ENCODE assay signal across 1 cellular context in the genomic region with DNA sequence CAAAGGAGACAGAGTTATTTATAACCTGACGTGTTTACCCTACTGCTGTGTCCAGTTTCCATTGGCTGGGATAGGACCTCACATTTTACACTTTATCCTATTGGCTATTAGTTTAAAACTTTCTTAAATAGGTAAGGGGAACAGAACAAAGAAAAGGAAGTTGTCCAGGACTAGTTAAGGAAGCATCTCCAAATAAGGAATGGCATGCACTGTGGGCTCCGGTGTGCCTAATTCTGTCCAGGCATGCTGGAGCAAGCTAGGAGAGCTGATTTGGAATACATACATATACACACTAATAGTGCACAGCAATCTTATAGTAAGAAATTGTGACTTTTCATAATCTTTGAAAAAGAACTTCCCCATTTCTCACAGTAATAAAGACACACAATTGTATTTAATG.
TF ChIP-seq lines count a peak whose summit lies in the region.

No MANE protein-coding gene starts in this region.

TF ChIP-seq in SK-N-SH treated with all-trans-retinoic acid at 6 μM for 48 hours, 23 proteins besides CTCF, POLR2A, EP300 and RAD21:
- TF ChIP-seq, protein P1, sequence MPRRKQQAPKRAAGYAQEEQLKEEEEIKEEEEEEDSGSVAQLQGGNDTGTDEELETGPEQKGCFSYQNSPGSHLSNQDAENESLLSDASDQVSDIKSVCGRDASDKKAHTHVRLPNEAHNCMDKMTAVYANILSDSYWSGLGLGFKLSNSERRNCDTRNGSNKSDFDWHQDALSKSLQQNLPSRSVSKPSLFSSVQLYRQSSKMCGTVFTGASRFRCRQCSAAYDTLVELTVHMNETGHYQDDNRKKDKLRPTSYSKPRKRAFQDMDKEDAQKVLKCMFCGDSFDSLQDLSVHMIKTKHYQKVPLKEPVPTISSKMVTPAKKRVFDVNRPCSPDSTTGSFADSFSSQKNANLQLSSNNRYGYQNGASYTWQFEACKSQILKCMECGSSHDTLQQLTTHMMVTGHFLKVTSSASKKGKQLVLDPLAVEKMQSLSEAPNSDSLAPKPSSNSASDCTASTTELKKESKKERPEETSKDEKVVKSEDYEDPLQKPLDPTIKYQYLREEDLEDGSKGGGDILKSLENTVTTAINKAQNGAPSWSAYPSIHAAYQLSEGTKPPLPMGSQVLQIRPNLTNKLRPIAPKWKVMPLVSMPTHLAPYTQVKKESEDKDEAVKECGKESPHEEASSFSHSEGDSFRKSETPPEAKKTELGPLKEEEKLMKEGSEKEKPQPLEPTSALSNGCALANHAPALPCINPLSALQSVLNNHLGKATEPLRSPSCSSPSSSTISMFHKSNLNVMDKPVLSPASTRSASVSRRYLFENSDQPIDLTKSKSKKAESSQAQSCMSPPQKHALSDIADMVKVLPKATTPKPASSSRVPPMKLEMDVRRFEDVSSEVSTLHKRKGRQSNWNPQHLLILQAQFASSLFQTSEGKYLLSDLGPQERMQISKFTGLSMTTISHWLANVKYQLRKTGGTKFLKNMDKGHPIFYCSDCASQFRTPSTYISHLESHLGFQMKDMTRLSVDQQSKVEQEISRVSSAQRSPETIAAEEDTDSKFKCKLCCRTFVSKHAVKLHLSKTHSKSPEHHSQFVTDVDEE (CRISPR knock-in tag; IDR thresholded peaks at IDR 0.05) = no peak
- TF ChIP-seq SNAI2 (CRISPR knock-in tag; IDR thresholded peaks at IDR 0.05) (no peak), ZNF8 (CRISPR knock-in tag; IDR thresholded peaks at IDR 0.05) (no peak), BACH2 (CRISPR knock-in tag; IDR thresholded peaks at IDR 0.05; ENCODE audit: borderline replicate concordance) (no peak), TCF4 (CRISPR knock-in tag; IDR thresholded peaks at IDR 0.05; ENCODE audit: borderline replicate concordance) (no peak), OSR1 (CRISPR knock-in tag; IDR thresholded peaks at IDR 0.05) (no peak), ZC3H10 (CRISPR knock-in tag; IDR thresholded peaks at IDR 0.05) (no peak), ZFP3 (CRISPR knock-in tag; IDR thresholded peaks at IDR 0.05) (no peak), ZNF565 (CRISPR knock-in tag; conservative IDR thresholded peaks at IDR 0.05; ENCODE audit: low read depth) (no peak)
- TF ChIP-seq, protein P2, sequence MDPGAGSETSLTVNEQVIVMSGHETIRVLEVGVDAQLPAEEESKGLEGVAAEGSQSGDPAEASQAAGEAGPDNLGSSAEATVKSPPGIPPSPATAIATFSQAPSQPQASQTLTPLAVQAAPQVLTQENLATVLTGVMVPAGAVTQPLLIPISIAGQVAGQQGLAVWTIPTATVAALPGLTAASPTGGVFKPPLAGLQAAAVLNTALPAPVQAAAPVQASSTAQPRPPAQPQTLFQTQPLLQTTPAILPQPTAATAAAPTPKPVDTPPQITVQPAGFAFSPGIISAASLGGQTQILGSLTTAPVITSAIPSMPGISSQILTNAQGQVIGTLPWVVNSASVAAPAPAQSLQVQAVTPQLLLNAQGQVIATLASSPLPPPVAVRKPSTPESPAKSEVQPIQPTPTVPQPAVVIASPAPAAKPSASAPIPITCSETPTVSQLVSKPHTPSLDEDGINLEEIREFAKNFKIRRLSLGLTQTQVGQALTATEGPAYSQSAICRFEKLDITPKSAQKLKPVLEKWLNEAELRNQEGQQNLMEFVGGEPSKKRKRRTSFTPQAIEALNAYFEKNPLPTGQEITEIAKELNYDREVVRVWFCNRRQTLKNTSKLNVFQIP (CRISPR knock-in tag; IDR thresholded peaks at IDR 0.05; ENCODE audit: borderline replicate concordance, low read depth) = no peak
- TF ChIP-seq, protein P3, sequence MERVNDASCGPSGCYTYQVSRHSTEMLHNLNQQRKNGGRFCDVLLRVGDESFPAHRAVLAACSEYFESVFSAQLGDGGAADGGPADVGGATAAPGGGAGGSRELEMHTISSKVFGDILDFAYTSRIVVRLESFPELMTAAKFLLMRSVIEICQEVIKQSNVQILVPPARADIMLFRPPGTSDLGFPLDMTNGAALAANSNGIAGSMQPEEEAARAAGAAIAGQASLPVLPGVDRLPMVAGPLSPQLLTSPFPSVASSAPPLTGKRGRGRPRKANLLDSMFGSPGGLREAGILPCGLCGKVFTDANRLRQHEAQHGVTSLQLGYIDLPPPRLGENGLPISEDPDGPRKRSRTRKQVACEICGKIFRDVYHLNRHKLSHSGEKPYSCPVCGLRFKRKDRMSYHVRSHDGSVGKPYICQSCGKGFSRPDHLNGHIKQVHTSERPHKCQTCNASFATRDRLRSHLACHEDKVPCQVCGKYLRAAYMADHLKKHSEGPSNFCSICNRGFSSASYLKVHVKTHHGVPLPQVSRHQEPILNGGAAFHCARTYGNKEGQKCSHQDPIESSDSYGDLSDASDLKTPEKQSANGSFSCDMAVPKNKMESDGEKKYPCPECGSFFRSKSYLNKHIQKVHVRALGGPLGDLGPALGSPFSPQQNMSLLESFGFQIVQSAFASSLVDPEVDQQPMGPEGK (CRISPR knock-in tag; IDR thresholded peaks at IDR 0.05; ENCODE audit: borderline replicate concordance) = no peak
- TF ChIP-seq, protein P4, sequence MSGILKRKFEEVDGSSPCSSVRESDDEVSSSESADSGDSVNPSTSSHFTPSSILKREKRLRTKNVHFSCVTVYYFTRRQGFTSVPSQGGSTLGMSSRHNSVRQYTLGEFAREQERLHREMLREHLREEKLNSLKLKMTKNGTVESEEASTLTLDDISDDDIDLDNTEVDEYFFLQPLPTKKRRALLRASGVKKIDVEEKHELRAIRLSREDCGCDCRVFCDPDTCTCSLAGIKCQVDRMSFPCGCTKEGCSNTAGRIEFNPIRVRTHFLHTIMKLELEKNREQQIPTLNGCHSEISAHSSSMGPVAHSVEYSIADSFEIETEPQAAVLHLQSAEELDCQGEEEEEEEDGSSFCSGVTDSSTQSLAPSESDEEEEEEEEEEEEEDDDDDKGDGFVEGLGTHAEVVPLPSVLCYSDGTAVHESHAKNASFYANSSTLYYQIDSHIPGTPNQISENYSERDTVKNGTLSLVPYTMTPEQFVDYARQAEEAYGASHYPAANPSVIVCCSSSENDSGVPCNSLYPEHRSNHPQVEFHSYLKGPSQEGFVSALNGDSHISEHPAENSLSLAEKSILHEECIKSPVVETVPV (CRISPR knock-in tag; IDR thresholded peaks at IDR 0.05) = no peak
